In the genomic region with DNA sequence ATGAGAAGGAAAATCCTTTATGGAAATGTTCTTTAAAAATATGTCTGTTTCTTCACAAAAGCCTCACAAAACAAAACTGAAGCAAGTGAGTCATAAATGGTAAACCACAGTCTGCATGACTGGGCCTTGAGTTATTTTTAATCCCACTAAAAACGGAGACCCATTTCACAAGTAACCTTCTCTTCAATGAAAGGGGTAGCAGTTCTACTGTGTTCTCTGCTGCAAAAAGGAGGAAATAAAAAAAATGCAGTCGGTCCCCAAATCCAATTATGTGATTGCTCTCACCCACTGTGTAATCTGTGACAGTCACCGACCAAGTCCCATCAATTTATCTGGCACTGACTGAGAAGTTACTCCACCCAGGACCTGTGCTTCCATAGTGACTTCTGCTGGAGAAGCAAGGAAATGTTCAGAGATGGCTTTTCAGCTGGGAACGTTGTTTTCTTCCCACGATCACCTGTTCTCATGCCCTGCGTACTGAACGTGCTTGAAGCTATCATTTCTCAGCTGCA, we compare ENCODE assay signal across 9 cellular contexts.
DNase-seq lines count a peak whose midpoint lies in the region; ATAC-seq and TF ChIP-seq lines count a peak whose summit lies in the region.
"Had no signal": no experiment of that assay in that cellular context is flagged by ENCODE, and none has a peak within 500 bp of the region (broad histone marks: within the 10 kb centered on the region; RNA-seq: fewer than 3 reads in every experiment).

No MANE protein-coding gene starts in this region.

- intact Hi-C loops in left cardiac atrium (cut with DNase I): no loop called here

- H3K36me3 ChIP-seq in GM06990 (ENCODE audit: control insufficient read depth, insufficient read depth, low read length): no peaks in the 10 kb centered on the region

- TF ChIP-seq CTCF in GM06990 (IDR thresholded peaks at IDR 0.05; ENCODE audit: insufficient read depth, low read length, poor library complexity, severe bottlenecking) (peak; percentile 5), fibroblast of villous mesenchyme (IDR thresholded peaks at IDR 0.05; ENCODE audit: insufficient read depth, low read depth, low read length) (no peak)

- no peaks in the 10 kb centered on the region for H3K9me3 Mint-ChIP-seq in activated CD4-positive, alpha-beta T cell treated with anti-CD3 and anti-CD28 coated beads, Interleukin-2, amount 10 ng/mL, durations not matched to agents 7 days and 5 days
- H3K9me3 Mint-ChIP-seq: stimulated activated naive CD8-positive, alpha-beta T cell treated with anti-CD3 and anti-CD28 coated beads, Interleukin-15, Interleukin-2, amounts not matched to agents 100 ng/mL and 50 ng/mL, for 24 hours had no signal

- H3K27me3 ChIP-seq in GM06990 (replicated peaks; ENCODE audit: control insufficient read depth, insufficient read depth, low read length): no peaks in the 10 kb centered on the region

- DNase-seq in GM06990 (ENCODE audit: extremely low read depth, insufficient read length) (peak; percentile 61), fibroblast of villous mesenchyme (ENCODE audit: low read depth) (peak; percentile 14), NCI-H2081 (lab: John Stamatoyannopoulos, UW) (no peak), left cardiac atrium (no peak), retina (no peak)
- DNase-seq in activated CD4-positive, alpha-beta T cell treated with anti-CD3 and anti-CD28 coated beads, Interleukin-2, amount 10 ng/mL, durations not matched to agents 7 days and 5 days: no peak

- peaks cover 14% of the 10 kb centered on the region for H3K4me1 Mint-ChIP-seq in activated CD4-positive, alpha-beta T cell treated with anti-CD3 and anti-CD28 coated beads, Interleukin-2, amount 10 ng/mL, durations not matched to agents 7 days and 5 days

- H3K27ac Mint-ChIP-seq in activated CD4-positive, alpha-beta T cell treated with anti-CD3 and anti-CD28 coated beads, Interleukin-2, amount 10 ng/mL, durations not matched to agents 7 days and 5 days: no peak overlapping the region
- H3K27ac Mint-ChIP-seq: stimulated activated naive CD8-positive, alpha-beta T cell treated with anti-CD3 and anti-CD28 coated beads, Interleukin-15, Interleukin-2, amounts not matched to agents 100 ng/mL and 50 ng/mL, for 24 hours had no signal

- ATAC-seq in GM21423 (IDR thresholded peaks at IDR 0.05; ENCODE audit: unreplicated experiment) (peak; percentile 62), HG03565 (IDR thresholded peaks at IDR 0.05; ENCODE audit: unreplicated experiment) (peak; percentile 65), left cardiac atrium (no peak)

- peak overlapping the region; percentile 34 for H3K4me3 ChIP-seq in GM06990 (replicated peaks; ENCODE audit: low read depth, low read length)
- no peak overlapping the region for H3K4me3 ChIP-seq in fibroblast of villous mesenchyme (ENCODE audit: low read depth, low read length)

- POLR2A ChIA-PET in activated CD4-positive, alpha-beta T cell treated with anti-CD3 and anti-CD28 coated beads, Interleukin-2, amount 10 ng/mL, durations not matched to agents 7 days and 5 days (lab: Charles Lee): no interaction called here

- no peaks in the 10 kb centered on the region for H3K36me3 Mint-ChIP-seq in activated CD4-positive, alpha-beta T cell treated with anti-CD3 and anti-CD28 coated beads, Interleukin-2, amount 10 ng/mL, durations not matched to agents 7 days and 5 days (ENCODE audit: low read depth)

- H3K4me3 Mint-ChIP-seq in activated CD4-positive, alpha-beta T cell treated with anti-CD3 and anti-CD28 coated beads, Interleukin-2, amount 10 ng/mL, durations not matched to agents 7 days and 5 days: no peak overlapping the region
- H3K4me3 Mint-ChIP-seq: stimulated activated naive CD8-positive, alpha-beta T cell treated with anti-CD3 and anti-CD28 coated beads, Interleukin-15, Interleukin-2, amounts not matched to agents 100 ng/mL and 50 ng/mL, for 24 hours had no signal

- CTCF ChIA-PET in activated CD4-positive, alpha-beta T cell treated with anti-CD3 and anti-CD28 coated beads, Interleukin-2, amount 10 ng/mL, durations not matched to agents 7 days and 5 days (lab: Charles Lee): no interaction called here

- no peaks in the 10 kb centered on the region for H3K27me3 Mint-ChIP-seq in activated CD4-positive, alpha-beta T cell treated with anti-CD3 and anti-CD28 coated beads, Interleukin-2, amount 10 ng/mL, durations not matched to agents 7 days and 5 days
- H3K27me3 Mint-ChIP-seq: stimulated activated naive CD8-positive, alpha-beta T cell treated with anti-CD3 and anti-CD28 coated beads, Interleukin-15, Interleukin-2, amounts not matched to agents 100 ng/mL and 50 ng/mL, for 24 hours had no signal

Comparison
In these comparisons a context has a peak if more than half of its experiments do, and no peak if none do; other contexts are left out.
1. DNase-seq: peak in GM06990 (single experiment) and fibroblast of villous mesenchyme (single experiment); none in NCI-H2081 (0 of 2), left cardiac atrium (single experiment), retina (single experiment) and activated CD4-positive, alpha-beta T cell treated with anti-CD3 and anti-CD28 coated beads, Interleukin-2, amount 10 ng/mL, durations not matched to agents 7 days and 5 days (single experiment).
2. ATAC-seq: peak in GM21423 (single experiment) and HG03565 (single experiment); none in left cardiac atrium (0 of 2).